ENCODE assay signal across 1 cellular context in genomic region chr16:78608305-78608776, GRCh38.
TF ChIP-seq lines count a peak whose summit lies in the region.

No MANE protein-coding gene starts in this region.

TF ChIP-seq in HepG2, 621 proteins besides CTCF, POLR2A, EP300 and RAD21:
- TF ChIP-seq ZBTB49 (CRISPR knock-in tag; IDR thresholded peaks at IDR 0.05; ENCODE audit: borderline replicate concordance) (no peak), ZNF713 (CRISPR knock-in tag; IDR thresholded peaks at IDR 0.05) (no peak), ZNF652 (CRISPR knock-in tag; IDR thresholded peaks at IDR 0.05; ENCODE audit: borderline replicate concordance, low read depth) (peak; percentile 40; the same call in 1 of the 2 replicates), MTA1 (CRISPR knock-in tag; IDR thresholded peaks at IDR 0.05; ENCODE audit: borderline replicate concordance) (no peak), ZBTB7A (CRISPR knock-in tag; IDR thresholded peaks at IDR 0.05) (no peak)
- TF ChIP-seq, protein P1, sequence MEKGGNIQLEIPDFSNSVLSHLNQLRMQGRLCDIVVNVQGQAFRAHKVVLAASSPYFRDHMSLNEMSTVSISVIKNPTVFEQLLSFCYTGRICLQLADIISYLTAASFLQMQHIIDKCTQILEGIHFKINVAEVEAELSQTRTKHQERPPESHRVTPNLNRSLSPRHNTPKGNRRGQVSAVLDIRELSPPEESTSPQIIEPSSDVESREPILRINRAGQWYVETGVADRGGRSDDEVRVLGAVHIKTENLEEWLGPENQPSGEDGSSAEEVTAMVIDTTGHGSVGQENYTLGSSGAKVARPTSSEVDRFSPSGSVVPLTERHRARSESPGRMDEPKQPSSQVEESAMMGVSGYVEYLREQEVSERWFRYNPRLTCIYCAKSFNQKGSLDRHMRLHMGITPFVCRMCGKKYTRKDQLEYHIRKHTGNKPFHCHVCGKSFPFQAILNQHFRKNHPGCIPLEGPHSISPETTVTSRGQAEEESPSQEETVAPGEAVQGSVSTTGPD (CRISPR knock-in tag; IDR thresholded peaks at IDR 0.05), result no peak
TF ChIP-seq in HepG2: peak in this region for 1.
